In genomic region chr1:196877964-196878363, GRCh38 we compare ENCODE assay signal across 11 cellular contexts. TPM values are rescaled to one million over a fixed set of nuclear protein-coding genes. Genes with fewer than 3 reads are reported as not detected.
DNase-seq lines count a peak whose midpoint lies in the region; ATAC-seq and TF ChIP-seq lines count a peak whose summit lies in the region.
"Had no signal": no experiment of that assay in that cellular context is flagged by ENCODE, and none has a peak within 500 bp of the region (broad histone marks: within the 10 kb centered on the region; RNA-seq: fewer than 3 reads in every experiment).

No MANE protein-coding gene starts in this region.

- H2AK9ac ChIP-seq in IMR-90 (replicated peaks; ENCODE audit: low read depth, low read length, poor library complexity) = no peak overlapping the region

- H3K18ac ChIP-seq in IMR-90 (ENCODE audit: low read depth, low read length) = no peak overlapping the region

- no peaks in the 10 kb centered on the region for H4K20me1 ChIP-seq in IMR-90 (ENCODE audit: insufficient read depth, low read length)

- H2BK15ac ChIP-seq in IMR-90 (ENCODE audit: low read depth, low read length) = no peak overlapping the region

- intact Hi-C loops in IMR-90 (cut with micrococcal nuclease) = no loop called here
- intact Hi-C loops in lower lobe of right lung (cut with DNase I) = no loop called here
- intact Hi-C loops in aorta (cut with DNase I) = no loop called here

- H3K23ac ChIP-seq in IMR-90 (ENCODE audit: low read depth, low read length) = no peak overlapping the region

- no peak overlapping the region for H3K56ac ChIP-seq in IMR-90 (ENCODE audit: extremely low read depth, insufficient read depth, low read length)

- no peak overlapping the region for H2AK5ac ChIP-seq in IMR-90 (ENCODE audit: low read depth, low read length)

- no peak overlapping the region for H3K4ac ChIP-seq in IMR-90 (ENCODE audit: low read depth, low read length)

- no peak overlapping the region for H4K91ac ChIP-seq in IMR-90 (ENCODE audit: insufficient read depth, low read depth, low read length)

- H2BK120ac ChIP-seq in IMR-90 (ENCODE audit: low read depth, low read length) = no peak overlapping the region

- TF ChIP-seq POLR2A in IMR-90 (IDR thresholded peaks at IDR 0.05; ENCODE audit: low read depth, low read length) = no peak

- H3K27me3 ChIP-seq in IMR-90 (ENCODE audit: control insufficient read depth, insufficient read depth, low read length) = no peaks in the 10 kb centered on the region
- H3K27me3 ChIP-seq in lower lobe of right lung (ENCODE audit: low read depth) = no peaks in the 10 kb centered on the region
- peaks cover 0 to 3% of the 10 kb centered on the region in 2 donors for H3K27me3 ChIP-seq in aorta (ENCODE audit: control insufficient read depth in 1 of 2, insufficient read depth in 2 of 2, low read length in 1 of 2)

- peak overlapping the region; percentile 78 for H2AFZ ChIP-seq in IMR-90 (replicated peaks; ENCODE audit: low read length, poor library complexity)

- no peaks in the 10 kb centered on the region for H3K9me1 ChIP-seq in IMR-90 (ENCODE audit: insufficient read depth, low read length)

- no peaks in the 10 kb centered on the region for H3K9me3 ChIP-seq in IMR-90 (ENCODE audit: control insufficient read depth, insufficient read depth, low read length)
- H3K9me3 ChIP-seq in lower lobe of right lung = no peaks in the 10 kb centered on the region
- no peaks in the 10 kb centered on the region for H3K9me3 ChIP-seq in aorta (ENCODE audit: control insufficient read depth, low read length)

- TF ChIP-seq CTCF in AG04449 (IDR thresholded peaks at IDR 0.05; ENCODE audit: insufficient read depth, low read length, missing control alignments) = no peak
- TF ChIP-seq CTCF in IMR-90 (conservative IDR thresholded peaks at IDR 0.05; ENCODE audit: low read depth, low read length) = no peak
- TF ChIP-seq CTCF in epithelial cell of proximal tubule (conservative IDR thresholded peaks at IDR 0.05; ENCODE audit: low read depth, low read length) = no peak
- no peak for TF ChIP-seq CTCF in lower lobe of right lung (IDR thresholded peaks at IDR 0.05)

- H2BK5ac ChIP-seq in IMR-90 (ENCODE audit: low read depth, low read length, poor library complexity, severe bottlenecking) = no peak overlapping the region

- 20% methylated on average over 4 of the region's 29 CpGs; no CpG with 5 or more reads in 1 of the 2 experiments for WGBS in IMR-90 (ENCODE audit: extremely low coverage in 2 of 2, insufficient read length in 1 of 2), 2 experiments
- 2 to 6% methylated on average over 29 of the region's 29 CpGs for WGBS in aorta, 2 donors

- H3K9ac ChIP-seq in IMR-90 (ENCODE audit: low read depth, low read length) = no peak overlapping the region

- no peak overlapping the region for H4K5ac ChIP-seq in IMR-90 (ENCODE audit: low read depth, low read length)

- in situ Hi-C loops in IMR-90 (cut with MboI; ENCODE audit: low sequenced_read_pairs) = no loop called here

- TF ChIP-seq RAD21 in IMR-90 (IDR thresholded peaks at IDR 0.05; ENCODE audit: low read length) = no peak

- no TSS peak for BruUV-seq in IMR-90 (replicated peaks; lab: Mats Ljungman, UMichigan)

- H2BK20ac ChIP-seq in IMR-90 (ENCODE audit: low read depth, low read length) = no peak overlapping the region

- no peak overlapping the region for H3K14ac ChIP-seq in IMR-90 (replicated peaks; ENCODE audit: low read depth, low read length)

- ATAC-seq in IMR-90 (ENCODE audit: low read depth) = peak; percentile 59
- ATAC-seq in lower lobe of right lung = peak; percentile 65 to 70
- no peak for ATAC-seq in aorta (ENCODE audit: low FRiP score)
- ATAC-seq in GM21381 (IDR thresholded peaks at IDR 0.05; ENCODE audit: unreplicated experiment) = no peak

- peak overlapping the region; percentile 8; the same call in 1 of the 2 replicates for H3K4me2 ChIP-seq in IMR-90 (ENCODE audit: low read depth, low read length)

- H3K4me1 ChIP-seq in IMR-90 (ENCODE audit: control insufficient read depth, insufficient read depth, low read length) (no peaks in the 10 kb centered on the region), lower lobe of right lung (no peaks in the 10 kb centered on the region), aorta (ENCODE audit: control insufficient read depth in 1 of 2, insufficient read depth in 2 of 2, low read length in 2 of 2) (no peaks in the 10 kb centered on the region)

- H3K36me3 ChIP-seq in IMR-90 (ENCODE audit: control insufficient read depth, insufficient read depth, low read length) = no peaks in the 10 kb centered on the region
- no peaks in the 10 kb centered on the region for H3K36me3 ChIP-seq in lower lobe of right lung
- H3K36me3 ChIP-seq in aorta (ENCODE audit: control insufficient read depth in 1 of 2, insufficient read depth in 2 of 2, low read length in 1 of 2) = no peaks in the 10 kb centered on the region

- no peaks in the 10 kb centered on the region for H3K79me1 ChIP-seq in IMR-90 (ENCODE audit: low read depth in 1 of 2, low read length in 2 of 2)

- DNase-seq in AG04449 (ENCODE audit: low read depth, low spot score) (no peak), IMR-90 (peak; percentile 12), epithelial cell of proximal tubule (ENCODE audit: low read depth) (no peak), lower lobe of right lung (no peak), aorta (no peak), GDM1 (lab: John Stamatoyannopoulos, UW) (no peak), pons (ENCODE audit: low spot score) (no peak)
- DNase-seq: activated CD4-positive, alpha-beta T cell treated with anti-CD3 and anti-CD28 coated beads, Interleukin-2, amount 50 U/mL, for 1 hour; NCI-H1694; occipital lobe had no signal

- no peak overlapping the region for H4K8ac ChIP-seq in IMR-90 (ENCODE audit: low read depth in 2 of 2, low read length in 2 of 2)

- POLR2A ChIA-PET in AG04449 (lab: Yijun Ruan, JAX) = no interaction called here
- POLR2A ChIA-PET in IMR-90 (lab: Charles Lee; ENCODE audit: unreplicated experiment) = no interaction called here

- peak overlapping the region; percentile 32 for H3K4me3 ChIP-seq in AG04449 (ENCODE audit: low read depth, low read length)
- peak overlapping the region; percentile 19 for H3K4me3 ChIP-seq in IMR-90 (ENCODE audit: insufficient read depth, low read depth, low read length)
- H3K4me3 ChIP-seq in epithelial cell of proximal tubule (ENCODE audit: low read depth, low read length) = peak overlapping the region; percentile 28
- H3K4me3 ChIP-seq in lower lobe of right lung = peak overlapping the region; percentile 19
- no peak overlapping the region for H3K4me3 ChIP-seq in aorta (ENCODE audit: low read length in 2 of 2)

- no peak overlapping the region for H3K27ac ChIP-seq in IMR-90 (ENCODE audit: insufficient read depth, low read length)
- H3K27ac ChIP-seq in lower lobe of right lung = no peak overlapping the region
- H3K27ac ChIP-seq in aorta (ENCODE audit: low read depth in 1 of 2, low read length in 2 of 2) = no peak overlapping the region

- CTCF ChIA-PET in AG04449 (lab: Yijun Ruan, JAX) (interaction anchor here (0.5 kb wide), 1 partner anchor 14 kb away, joined by 3 read pairs; no protein-coding TSS in a partner anchor), IMR-90 (lab: Yijun Ruan, JAX) (no interaction called here)

- dilution Hi-C loops in IMR-90 (cut with HindIII; ENCODE audit: low sequenced_read_pairs, unreplicated experiment) = no loop called here

TF ChIP-seq in IMR-90, 13 proteins besides CTCF, POLR2A, EP300 and RAD21 (continues in another document):
- TF ChIP-seq NFE2L2 (IDR thresholded peaks at IDR 0.05; ENCODE audit: low read depth, low read length) (no peak), MXI1 (IDR thresholded peaks at IDR 0.05; ENCODE audit: borderline replicate concordance, low read depth, low read length) (no peak), BHLHE40 (IDR thresholded peaks at IDR 0.05; ENCODE audit: low read depth, low read length) (no peak), USF2 (IDR thresholded peaks at IDR 0.05; ENCODE audit: low read depth, low read length) (no peak), RFX5 (IDR thresholded peaks at IDR 0.05; ENCODE audit: low read depth, low read length) (no peak), CHD1 (IDR thresholded peaks at IDR 0.05; ENCODE audit: low read depth, low read length) (no peak), FOS (IDR thresholded peaks at IDR 0.05; ENCODE audit: low read depth, low read length) (no peak), CEBPB (IDR thresholded peaks at IDR 0.05; ENCODE audit: low read depth, low read length) (no peak), MAFK (IDR thresholded peaks at IDR 0.05; ENCODE audit: low read depth, low read length) (no peak), SMC3 (IDR thresholded peaks at IDR 0.05; ENCODE audit: low read depth, low read length) (no peak), ELK1 (IDR thresholded peaks at IDR 0.05; ENCODE audit: borderline replicate concordance, low read depth, low read length) (no peak)

RNA-seq across cellular contexts. Expression of gene CFHR4, which starts 9.9 kb away (rescaled TPM):
- total RNA-seq in IMR-90 (2012; rRNA removed) (not detected in 2 replicates), epithelial cell of proximal tubule (not detected in 2 replicates), lower lobe of right lung (not detected), aorta (not detected)
- polyA plus RNA-seq in IMR-90 (2012; rRNA removed) (not detected in 2 replicates), aorta (not detected)
- polyA plus RNA-seq in IMR-90 (2012; cell fraction: cytosol; rRNA removed) = not detected in 2 replicates
- polyA plus RNA-seq in IMR-90 (2012; cell fraction: nucleus; rRNA removed; ENCODE audit: low replicate concordance) = not detected in 2 replicates

RNA-seq across cellular contexts. Expression of gene CFHR1, which starts 58.4 kb away (rescaled TPM):
- total RNA-seq in IMR-90 (2012; rRNA removed) (not detected in 2 replicates), epithelial cell of proximal tubule (not detected in 2 replicates), lower lobe of right lung (0.74 TPM), aorta (1 to 10 TPM; 1.7 to 1.9 TPM)
- polyA plus RNA-seq in IMR-90 (2012; rRNA removed) (not detected in 2 replicates), aorta (1 to 10 TPM in 1 of 2 donors, under 1 TPM in 1; 0.10 to 1.8 TPM)
- polyA plus RNA-seq in IMR-90 (2012; cell fraction: cytosol; rRNA removed) = not detected in 2 replicates
- polyA plus RNA-seq in IMR-90 (2012; cell fraction: nucleus; rRNA removed; ENCODE audit: low replicate concordance) = not detected in 2 replicates

Comparison
In these comparisons a context has a peak if more than half of its experiments do, and no peak if none do; other contexts are left out.
1. H3K4me3 ChIP-seq: peak in AG04449 (single experiment), IMR-90 (single experiment), epithelial cell of proximal tubule (single experiment) and lower lobe of right lung (single experiment); none in aorta (0 of 2).
2. ATAC-seq: peak in IMR-90 (single experiment) and lower lobe of right lung (2 of 2); none in aorta (single experiment) and GM21381 (single experiment).